In the genomic region with DNA sequence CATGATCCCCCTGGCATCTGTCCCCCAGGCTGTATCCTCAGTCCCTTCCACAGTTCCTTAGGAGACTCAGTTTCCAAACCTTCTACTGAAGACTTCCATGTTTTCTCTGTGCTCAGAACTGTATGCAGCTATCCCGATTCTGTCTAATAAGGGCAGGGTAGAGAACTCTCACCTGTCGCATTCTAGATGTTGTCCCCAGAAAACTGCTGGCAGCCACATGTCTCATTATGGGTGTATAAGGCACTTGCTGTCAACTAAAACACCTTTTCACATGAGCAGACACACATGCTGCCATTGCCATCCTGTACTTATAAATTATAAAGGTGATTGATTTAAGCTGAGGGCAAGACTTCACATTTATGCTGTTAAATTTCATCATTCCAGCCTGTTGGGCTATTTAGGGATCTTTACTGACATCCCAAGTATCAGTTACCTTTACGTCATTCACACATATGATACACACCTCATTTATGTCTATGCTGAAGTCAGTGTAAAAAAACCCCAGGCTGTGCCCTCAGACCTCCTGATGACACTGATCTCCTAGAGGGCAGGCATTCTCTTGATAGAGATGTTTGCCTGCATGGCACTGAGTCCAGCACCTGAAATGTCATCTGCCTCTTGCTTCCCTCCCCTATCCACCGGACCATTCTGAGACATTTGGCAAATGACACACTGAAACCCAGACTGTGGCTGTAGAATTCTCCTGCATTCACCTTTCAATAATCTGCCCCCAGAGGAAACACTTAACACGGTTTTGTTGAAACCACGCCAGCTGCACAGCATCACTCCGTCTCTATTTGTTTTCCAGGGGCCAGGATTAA, we compare ENCODE assay signal across 1 cellular context.
TF ChIP-seq lines count a peak whose summit lies in the region.

No MANE protein-coding gene starts in this region.

TF ChIP-seq in HepG2, 621 proteins besides CTCF, POLR2A, EP300 and RAD21:
- no peak for TF ChIP-seq ZNF761 (CRISPR knock-in tag; conservative IDR thresholded peaks at IDR 0.05)
- TF ChIP-seq SRSF9 (IDR thresholded peaks at IDR 0.05; ENCODE audit: borderline replicate concordance, insufficient read depth, low read depth, low read length, poor library complexity, severe bottlenecking) = no peak
- TF ChIP-seq, protein P1, sequence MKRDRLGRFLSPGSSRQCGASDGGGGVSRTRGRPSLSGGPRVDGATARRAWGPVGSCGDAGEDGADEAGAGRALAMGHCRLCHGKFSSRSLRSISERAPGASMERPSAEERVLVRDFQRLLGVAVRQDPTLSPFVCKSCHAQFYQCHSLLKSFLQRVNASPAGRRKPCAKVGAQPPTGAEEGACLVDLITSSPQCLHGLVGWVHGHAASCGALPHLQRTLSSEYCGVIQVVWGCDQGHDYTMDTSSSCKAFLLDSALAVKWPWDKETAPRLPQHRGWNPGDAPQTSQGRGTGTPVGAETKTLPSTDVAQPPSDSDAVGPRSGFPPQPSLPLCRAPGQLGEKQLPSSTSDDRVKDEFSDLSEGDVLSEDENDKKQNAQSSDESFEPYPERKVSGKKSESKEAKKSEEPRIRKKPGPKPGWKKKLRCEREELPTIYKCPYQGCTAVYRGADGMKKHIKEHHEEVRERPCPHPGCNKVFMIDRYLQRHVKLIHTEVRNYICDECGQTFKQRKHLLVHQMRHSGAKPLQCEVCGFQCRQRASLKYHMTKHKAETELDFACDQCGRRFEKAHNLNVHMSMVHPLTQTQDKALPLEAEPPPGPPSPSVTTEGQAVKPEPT (CRISPR knock-in tag; IDR thresholded peaks at IDR 0.05; ENCODE audit: low read depth) = no peak
- no peak for TF ChIP-seq ATF6 (CRISPR knock-in tag; conservative IDR thresholded peaks at IDR 0.05)
- no peak for TF ChIP-seq NFYC (CRISPR knock-in tag; IDR thresholded peaks at IDR 0.05)
- no peak for TF ChIP-seq ZNF570 (CRISPR knock-in tag; IDR thresholded peaks at IDR 0.05; ENCODE audit: borderline replicate concordance)
- TF ChIP-seq, protein P2, sequence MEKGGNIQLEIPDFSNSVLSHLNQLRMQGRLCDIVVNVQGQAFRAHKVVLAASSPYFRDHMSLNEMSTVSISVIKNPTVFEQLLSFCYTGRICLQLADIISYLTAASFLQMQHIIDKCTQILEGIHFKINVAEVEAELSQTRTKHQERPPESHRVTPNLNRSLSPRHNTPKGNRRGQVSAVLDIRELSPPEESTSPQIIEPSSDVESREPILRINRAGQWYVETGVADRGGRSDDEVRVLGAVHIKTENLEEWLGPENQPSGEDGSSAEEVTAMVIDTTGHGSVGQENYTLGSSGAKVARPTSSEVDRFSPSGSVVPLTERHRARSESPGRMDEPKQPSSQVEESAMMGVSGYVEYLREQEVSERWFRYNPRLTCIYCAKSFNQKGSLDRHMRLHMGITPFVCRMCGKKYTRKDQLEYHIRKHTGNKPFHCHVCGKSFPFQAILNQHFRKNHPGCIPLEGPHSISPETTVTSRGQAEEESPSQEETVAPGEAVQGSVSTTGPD (CRISPR knock-in tag; IDR thresholded peaks at IDR 0.05) = no peak
- TF ChIP-seq RFX5 (IDR thresholded peaks at IDR 0.05; ENCODE audit: low read depth, low read length) = no peak
- no peak for TF ChIP-seq PATZ1 (CRISPR knock-in tag; IDR thresholded peaks at IDR 0.05)
- TF ChIP-seq, protein P3, sequence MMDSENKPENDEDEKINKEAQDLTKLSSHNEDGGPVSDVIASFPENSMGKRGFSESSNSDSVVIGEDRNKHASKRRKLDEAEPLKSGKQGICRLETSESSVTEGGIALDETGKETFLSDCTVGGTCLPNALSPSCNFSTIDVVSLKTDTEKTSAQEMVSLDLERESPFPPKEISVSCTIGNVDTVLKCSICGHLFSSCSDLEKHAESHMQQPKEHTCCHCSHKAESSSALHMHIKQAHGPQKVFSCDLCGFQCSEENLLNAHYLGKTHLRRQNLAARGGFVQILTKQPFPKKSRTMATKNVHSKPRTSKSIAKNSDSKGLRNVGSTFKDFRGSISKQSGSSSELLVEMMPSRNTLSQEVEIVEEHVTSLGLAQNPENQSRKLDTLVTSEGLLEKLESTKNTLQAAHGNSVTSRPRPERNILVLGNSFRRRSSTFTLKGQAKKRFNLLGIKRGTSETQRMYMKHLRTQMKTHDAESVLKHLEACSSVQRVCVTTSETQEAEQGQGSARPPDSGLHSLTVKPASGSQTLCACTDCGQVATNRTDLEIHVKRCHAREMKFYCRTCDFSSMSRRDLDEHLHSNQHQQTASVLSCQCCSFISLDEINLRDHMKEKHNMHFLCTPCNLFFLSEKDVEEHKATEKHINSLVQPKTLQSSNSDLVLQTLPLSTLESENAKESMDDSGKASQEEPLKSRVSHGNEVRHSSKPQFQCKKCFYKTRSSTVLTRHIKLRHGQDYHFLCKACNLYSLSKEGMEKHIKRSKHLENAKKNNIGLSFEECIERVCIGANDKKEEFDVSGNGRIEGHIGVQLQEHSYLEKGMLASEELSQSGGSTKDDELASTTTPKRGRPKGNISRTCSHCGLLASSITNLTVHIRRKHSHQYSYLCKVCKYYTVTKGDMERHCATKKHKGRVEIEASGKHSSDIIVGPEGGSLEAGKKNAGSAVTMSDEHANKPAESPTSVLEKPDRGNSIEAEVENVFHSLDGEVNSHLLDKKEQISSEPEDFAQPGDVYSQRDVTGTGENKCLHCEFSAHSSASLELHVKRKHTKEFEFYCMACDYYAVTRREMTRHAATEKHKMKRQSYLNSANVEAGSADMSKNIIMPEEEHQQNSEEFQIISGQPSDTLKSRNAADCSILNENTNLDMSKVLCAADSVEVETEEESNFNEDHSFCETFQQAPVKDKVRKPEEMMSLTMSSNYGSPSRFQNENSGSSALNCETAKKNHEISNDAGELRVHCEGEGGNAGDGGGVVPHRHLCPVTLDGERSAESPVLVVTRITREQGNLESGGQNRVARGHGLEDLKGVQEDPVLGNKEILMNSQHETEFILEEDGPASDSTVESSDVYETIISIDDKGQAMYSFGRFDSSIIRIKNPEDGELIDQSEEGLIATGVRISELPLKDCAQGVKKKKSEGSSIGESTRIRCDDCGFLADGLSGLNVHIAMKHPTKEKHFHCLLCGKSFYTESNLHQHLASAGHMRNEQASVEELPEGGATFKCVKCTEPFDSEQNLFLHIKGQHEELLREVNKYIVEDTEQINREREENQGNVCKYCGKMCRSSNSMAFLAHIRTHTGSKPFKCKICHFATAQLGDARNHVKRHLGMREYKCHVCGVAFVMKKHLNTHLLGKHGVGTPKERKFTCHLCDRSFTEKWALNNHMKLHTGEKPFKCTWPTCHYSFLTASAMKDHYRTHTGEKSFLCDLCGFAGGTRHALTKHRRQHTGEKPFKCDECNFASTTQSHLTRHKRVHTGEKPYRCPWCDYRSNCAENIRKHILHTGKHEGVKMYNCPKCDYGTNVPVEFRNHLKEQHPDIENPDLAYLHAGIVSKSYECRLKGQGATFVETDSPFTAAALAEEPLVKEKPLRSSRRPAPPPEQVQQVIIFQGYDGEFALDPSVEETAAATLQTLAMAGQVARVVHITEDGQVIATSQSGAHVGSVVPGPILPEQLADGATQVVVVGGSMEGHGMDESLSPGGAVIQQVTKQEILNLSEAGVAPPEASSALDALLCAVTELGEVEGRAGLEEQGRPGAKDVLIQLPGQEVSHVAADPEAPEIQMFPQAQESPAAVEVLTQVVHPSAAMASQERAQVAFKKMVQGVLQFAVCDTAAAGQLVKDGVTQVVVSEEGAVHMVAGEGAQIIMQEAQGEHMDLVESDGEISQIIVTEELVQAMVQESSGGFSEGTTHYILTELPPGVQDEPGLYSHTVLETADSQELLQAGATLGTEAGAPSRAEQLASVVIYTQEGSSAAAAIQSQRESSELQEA (CRISPR knock-in tag; IDR thresholded peaks at IDR 0.05; ENCODE audit: not compliant biosample characterization) = no peak
- no peak for TF ChIP-seq HES4 (CRISPR knock-in tag; IDR thresholded peaks at IDR 0.05; ENCODE audit: borderline replicate concordance)
- TF ChIP-seq, protein P4, sequence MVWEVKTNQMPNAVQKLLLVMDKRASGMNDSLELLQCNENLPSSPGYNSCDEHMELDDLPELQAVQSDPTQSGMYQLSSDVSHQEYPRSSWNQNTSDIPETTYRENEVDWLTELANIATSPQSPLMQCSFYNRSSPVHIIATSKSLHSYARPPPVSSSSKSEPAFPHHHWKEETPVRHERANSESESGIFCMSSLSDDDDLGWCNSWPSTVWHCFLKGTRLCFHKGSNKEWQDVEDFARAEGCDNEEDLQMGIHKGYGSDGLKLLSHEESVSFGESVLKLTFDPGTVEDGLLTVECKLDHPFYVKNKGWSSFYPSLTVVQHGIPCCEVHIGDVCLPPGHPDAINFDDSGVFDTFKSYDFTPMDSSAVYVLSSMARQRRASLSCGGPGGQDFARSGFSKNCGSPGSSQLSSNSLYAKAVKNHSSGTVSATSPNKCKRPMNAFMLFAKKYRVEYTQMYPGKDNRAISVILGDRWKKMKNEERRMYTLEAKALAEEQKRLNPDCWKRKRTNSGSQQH (CRISPR knock-in tag; IDR thresholded peaks at IDR 0.05; ENCODE audit: low read depth) = no peak
- TF ChIP-seq ZNF160 (CRISPR knock-in tag; IDR thresholded peaks at IDR 0.05) = no peak
- no peak for TF ChIP-seq IKZF4 (CRISPR knock-in tag; IDR thresholded peaks at IDR 0.05; ENCODE audit: borderline replicate concordance, low read depth, not compliant biosample characterization)
- TF ChIP-seq MBD4 (IDR thresholded peaks at IDR 0.05; ENCODE audit: borderline replicate concordance, low read length) = no peak
- TF ChIP-seq, protein P5, sequence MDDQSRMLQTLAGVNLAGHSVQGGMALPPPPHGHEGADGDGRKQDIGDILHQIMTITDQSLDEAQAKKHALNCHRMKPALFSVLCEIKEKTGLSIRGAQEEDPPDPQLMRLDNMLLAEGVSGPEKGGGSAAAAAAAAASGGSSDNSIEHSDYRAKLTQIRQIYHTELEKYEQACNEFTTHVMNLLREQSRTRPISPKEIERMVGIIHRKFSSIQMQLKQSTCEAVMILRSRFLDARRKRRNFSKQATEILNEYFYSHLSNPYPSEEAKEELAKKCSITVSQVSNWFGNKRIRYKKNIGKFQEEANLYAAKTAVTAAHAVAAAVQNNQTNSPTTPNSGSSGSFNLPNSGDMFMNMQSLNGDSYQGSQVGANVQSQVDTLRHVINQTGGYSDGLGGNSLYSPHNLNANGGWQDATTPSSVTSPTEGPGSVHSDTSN (CRISPR knock-in tag; IDR thresholded peaks at IDR 0.05; ENCODE audit: borderline replicate concordance) = no peak
- no peak for TF ChIP-seq RAD51 (IDR thresholded peaks at IDR 0.05; ENCODE audit: borderline replicate concordance)
- TF ChIP-seq ZNF24 (IDR thresholded peaks at IDR 0.05) = no peak
- TF ChIP-seq ZNF672 (CRISPR knock-in tag; IDR thresholded peaks at IDR 0.05) = no peak
- no peak for TF ChIP-seq ATF1 (CRISPR knock-in tag; IDR thresholded peaks at IDR 0.05)
